ENCODE assay signal across 1 cellular context in genomic region chr4:13483142-13484044, GRCh38.
TF ChIP-seq lines count a peak whose summit lies in the region.

No MANE protein-coding gene starts in this region.

TF ChIP-seq in HepG2, 621 proteins besides CTCF, POLR2A, EP300 and RAD21 (continued from another document):
- TF ChIP-seq ZBTB26 (CRISPR knock-in tag; IDR thresholded peaks at IDR 0.05; ENCODE audit: borderline replicate concordance) = no peak
- TF ChIP-seq ZNF550 (CRISPR knock-in tag; IDR thresholded peaks at IDR 0.05; ENCODE audit: borderline replicate concordance) = no peak
- TF ChIP-seq NKX3-1 (CRISPR knock-in tag; IDR thresholded peaks at IDR 0.05) = no peak
- TF ChIP-seq ZFP36L2 (CRISPR knock-in tag; IDR thresholded peaks at IDR 0.05) = no peak
- TF ChIP-seq ZNF777 (CRISPR knock-in tag; IDR thresholded peaks at IDR 0.05) = 0 out of 2 replicates have a peak, but pooled peaks have one; percentile 8
- TF ChIP-seq IRF1 (CRISPR knock-in tag; IDR thresholded peaks at IDR 0.05; ENCODE audit: low read depth) = no peak
- no peak for TF ChIP-seq ZBTB34 (CRISPR knock-in tag; IDR thresholded peaks at IDR 0.05)
- no peak for TF ChIP-seq TEF (CRISPR knock-in tag; IDR thresholded peaks at IDR 0.05)
- no peak for TF ChIP-seq RBM39 (IDR thresholded peaks at IDR 0.05; ENCODE audit: low read depth, low read length, poor library complexity, severe bottlenecking)
- TF ChIP-seq SIN3A (IDR thresholded peaks at IDR 0.05; ENCODE audit: borderline replicate concordance, low read depth, low read length) = no peak
- peak; percentile 22; the same call in 1 of the 2 replicates for TF ChIP-seq NCOA1 (CRISPR knock-in tag; IDR thresholded peaks at IDR 0.05)
- no peak for TF ChIP-seq HOXA9 (CRISPR knock-in tag; IDR thresholded peaks at IDR 0.05; ENCODE audit: borderline replicate concordance)
- TF ChIP-seq ZNF264 (CRISPR knock-in tag; IDR thresholded peaks at IDR 0.05) = no peak
- no peak for TF ChIP-seq ZBTB14 (CRISPR knock-in tag; IDR thresholded peaks at IDR 0.05)
- TF ChIP-seq PATZ1 (CRISPR knock-in tag; IDR thresholded peaks at IDR 0.05) = no peak
- TF ChIP-seq KLF15 (CRISPR knock-in tag; IDR thresholded peaks at IDR 0.05; ENCODE audit: borderline replicate concordance) = no peak
- no peak for TF ChIP-seq RBAK (CRISPR knock-in tag; IDR thresholded peaks at IDR 0.05)
- no peak for TF ChIP-seq ZNF460 (CRISPR knock-in tag; IDR thresholded peaks at IDR 0.05; ENCODE audit: borderline replicate concordance)
- no peak for TF ChIP-seq SRY (CRISPR knock-in tag; IDR thresholded peaks at IDR 0.05)
- 0 out of 2 replicates have a peak, but pooled peaks have one; percentile 24 for TF ChIP-seq ZNF317 (CRISPR knock-in tag; IDR thresholded peaks at IDR 0.05)
- no peak for TF ChIP-seq ZBTB4 (CRISPR knock-in tag; IDR thresholded peaks at IDR 0.05; ENCODE audit: borderline replicate concordance)
- no peak for TF ChIP-seq LRRFIP1 (CRISPR knock-in tag; conservative IDR thresholded peaks at IDR 0.05)
- TF ChIP-seq GPBP1L1 (CRISPR knock-in tag; IDR thresholded peaks at IDR 0.05) = no peak
- TF ChIP-seq GLI4 (CRISPR knock-in tag; IDR thresholded peaks at IDR 0.05; ENCODE audit: borderline replicate concordance) = no peak
- peak; percentile 40; the same call in 1 of the 2 replicates for TF ChIP-seq KMT2B (CRISPR knock-in tag; IDR thresholded peaks at IDR 0.05)
- TF ChIP-seq SCMH1 (CRISPR knock-in tag; IDR thresholded peaks at IDR 0.05; ENCODE audit: borderline replicate concordance) = no peak
- TF ChIP-seq ZNF510 (CRISPR knock-in tag; IDR thresholded peaks at IDR 0.05; ENCODE audit: low read depth) = 0 out of 2 replicates have a peak, but pooled peaks have one; percentile 7
- TF ChIP-seq ZNF724P (CRISPR knock-in tag; IDR thresholded peaks at IDR 0.05; ENCODE audit: borderline replicate concordance) = 0 out of 2 replicates have a peak, but pooled peaks have one; percentile 35
- no peak for TF ChIP-seq ZNF207 (IDR thresholded peaks at IDR 0.05; ENCODE audit: borderline replicate concordance)
- TF ChIP-seq ZFX (CRISPR knock-in tag; IDR thresholded peaks at IDR 0.05; ENCODE audit: low read depth) = peak; percentile 78; the same call in 1 of the 2 replicates
- TF ChIP-seq ARID5B (CRISPR knock-in tag; IDR thresholded peaks at IDR 0.05) = no peak
- TF ChIP-seq FOXA3 (CRISPR knock-in tag; IDR thresholded peaks at IDR 0.05) = no peak
- TF ChIP-seq SNAPC2 (CRISPR knock-in tag; IDR thresholded peaks at IDR 0.05) = no peak
